ENCODE assay signal across 20 cellular contexts in the genomic region with DNA sequence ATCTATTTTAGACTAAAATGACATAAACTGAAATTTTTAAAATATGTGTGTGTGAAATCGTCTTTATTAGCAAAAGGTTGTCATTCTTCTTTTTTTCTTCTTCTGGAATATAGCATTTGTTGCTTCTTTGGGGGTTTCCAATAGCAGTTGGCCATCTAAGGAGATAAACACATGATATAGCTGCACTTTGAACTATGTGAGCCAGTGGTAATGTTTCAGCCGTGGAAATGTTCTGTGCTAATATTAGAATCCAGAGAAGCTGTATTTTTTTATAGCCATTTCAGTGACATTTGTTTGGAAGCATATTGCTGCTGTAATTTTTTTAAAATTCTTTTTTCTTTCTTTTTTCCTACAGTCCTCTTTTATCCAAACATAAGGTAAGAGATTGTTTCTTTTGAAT.
DNase-seq lines count a peak whose midpoint lies in the region; ATAC-seq and TF ChIP-seq lines count a peak whose summit lies in the region.
"Had no signal": no experiment of that assay in that cellular context is flagged by ENCODE, and none has a peak within 500 bp of the region (broad histone marks: within the 10 kb centered on the region; RNA-seq: fewer than 3 reads in every experiment).

No MANE protein-coding gene starts in this region.

- no peaks in the 10 kb centered on the region for H3K27me3 ChIP-seq in heart left ventricle
- no peaks in the 10 kb centered on the region for H3K27me3 ChIP-seq in sigmoid colon
- no peaks in the 10 kb centered on the region for H3K27me3 ChIP-seq in transverse colon
- no peaks in the 10 kb centered on the region for H3K27me3 ChIP-seq in effector memory CD4-positive, alpha-beta T cell (replicated peaks; ENCODE audit: control insufficient read depth, insufficient read depth, low read length, poor library complexity, severe bottlenecking)
- H3K27me3 ChIP-seq: Peyer's patch had no signal

- no peak for TF ChIP-seq POLR2A in heart left ventricle (IDR thresholded peaks at IDR 0.05)
- TF ChIP-seq POLR2A in sigmoid colon (IDR thresholded peaks at IDR 0.05): no peak
- TF ChIP-seq POLR2A in transverse colon (IDR thresholded peaks at IDR 0.05): no peak

- intact Hi-C loops in heart left ventricle (cut with DNase I) (loop anchor here in 3 of 10 donors (5.0 to 10.0 kb wide), 3 partner anchors 53 to 77 kb away; a partner anchor contains a TSS), left cardiac atrium (cut with DNase I) (no loop called here), sigmoid colon (cut with DNase I) (loop anchor here (5.0 kb wide), 1 partner anchor 134 kb away; a partner anchor contains a TSS), transverse colon (cut with DNase I; ENCODE audit: low total_unique reads) (no loop called here)

- in situ Hi-C loops in transverse colon (cut with MboI; ENCODE audit: low pct_ligation_motif_present in 1 of 4, low pct_unique_long_range_greater_than_20kb in 1 of 4, low sequenced_read_pairs in 3 of 4): no loop called here

- TF ChIP-seq EP300 in sigmoid colon (IDR thresholded peaks at IDR 0.05) (no peak), transverse colon (IDR thresholded peaks at IDR 0.05; ENCODE audit: low read depth) (no peak)

- TF ChIP-seq CTCF in heart left ventricle (IDR thresholded peaks at IDR 0.05) (no peak), sigmoid colon (IDR thresholded peaks at IDR 0.05) (no peak), transverse colon (IDR thresholded peaks at IDR 0.05) (no peak)

- H3K36me3 ChIP-seq in heart left ventricle: peaks cover 0 to 56% (median 28%) of the 10 kb centered on the region in 9 donors
- H3K36me3 ChIP-seq in sigmoid colon: peaks cover 0 to 16% (median 4%) of the 10 kb centered on the region in 4 donors
- H3K36me3 ChIP-seq in transverse colon: peaks cover 0 to 13% (median 2%) of the 10 kb centered on the region in 4 donors
- H3K36me3 ChIP-seq in effector memory CD4-positive, alpha-beta T cell (ENCODE audit: control insufficient read depth, insufficient read depth, low read length): peaks cover 54% of the 10 kb centered on the region

- peaks cover 0 to 22% (median 7%) of the 10 kb centered on the region in 12 donors for H3K4me1 ChIP-seq in heart left ventricle
- peaks cover 2 to 33% (median 23%) of the 10 kb centered on the region in 4 donors for H3K4me1 ChIP-seq in sigmoid colon
- H3K4me1 ChIP-seq in transverse colon: peaks cover 0 to 16% (median 2%) of the 10 kb centered on the region in 4 donors
- no peaks in the 10 kb centered on the region for H3K4me1 ChIP-seq in effector memory CD4-positive, alpha-beta T cell (ENCODE audit: control insufficient read depth, insufficient read depth, low read length, poor library complexity, severe bottlenecking)

- H3K9me3 ChIP-seq in heart left ventricle (no peaks in the 10 kb centered on the region), sigmoid colon (no peaks in the 10 kb centered on the region), transverse colon (no peaks in the 10 kb centered on the region)
- no peaks in the 10 kb centered on the region for H3K9me3 ChIP-seq in effector memory CD4-positive, alpha-beta T cell (ENCODE audit: control insufficient read depth, low read length)
- H3K9me3 ChIP-seq: Peyer's patch had no signal

- H3K4me3 ChIP-seq in heart left ventricle: no peak overlapping the region
- no peak overlapping the region for H3K4me3 ChIP-seq in sigmoid colon
- H3K4me3 ChIP-seq in transverse colon: no peak overlapping the region
- no peak overlapping the region for H3K4me3 ChIP-seq in effector memory CD4-positive, alpha-beta T cell (ENCODE audit: insufficient read depth, low read depth, low read length, poor library complexity, severe bottlenecking)
- H3K4me3 ChIP-seq: Peyer's patch had no signal

- peak; percentile 49 to 73 (median 54) for ATAC-seq in heart left ventricle
- ATAC-seq in left cardiac atrium: no peak
- ATAC-seq in HG02588 (IDR thresholded peaks at IDR 0.05; ENCODE audit: unreplicated experiment): no peak
- no peak for ATAC-seq in GM21786 (IDR thresholded peaks at IDR 0.05; ENCODE audit: unreplicated experiment)

- H3K27ac ChIP-seq in heart left ventricle (peak overlapping the region in 9 of 12 donors; percentile 7 to 59 (median 23)), sigmoid colon (peak overlapping the region; percentile 8 to 68 (median 64)), transverse colon (peak overlapping the region in 3 of 4 donors; percentile 3 to 47 (median 6))
- no peak overlapping the region for H3K27ac ChIP-seq in effector memory CD4-positive, alpha-beta T cell (ENCODE audit: insufficient read depth, low read length, poor library complexity, severe bottlenecking)
- H3K27ac ChIP-seq: C4-2B, Peyer's patch had no signal

- DNase-seq in heart left ventricle (no peak), left cardiac atrium (no peak), left kidney (ENCODE audit: low read depth, low spot score) (peak; percentile 7), sigmoid colon (no peak), transverse colon (no peak)
- DNase-seq in effector memory CD4-positive, alpha-beta T cell: no peak
- DNase-seq: Calu3; CD8-positive, alpha-beta memory T cell; DMS153; GOT3; NCI-H1105; NCI-H146; NCI-H2029 treated with DMSO at 0.1 percent for 48 hours; NCI-H345; NCI-H524 treated with DMSO at 0.1 percent for 48 hours; NCI-H82; Peyer's patch had no signal

- 50 to 59% (median 52%) methylated on average over 2 of the region's 2 CpGs for WGBS in heart left ventricle, 4 donors
- WGBS in sigmoid colon, 2 donors: 50 to 72% methylated on average over 2 of the region's 2 CpGs
- 52 to 56% methylated on average over 1 to 2 of the region's 2 CpGs for WGBS in transverse colon (ENCODE audit: low coverage in 1 of 2), 2 donors

Comparison
In these comparisons a context has a peak if more than half of its experiments do, and no peak if none do; other contexts are left out.
1. ATAC-seq: peak in heart left ventricle (4 of 4); none in left cardiac atrium (0 of 2), HG02588 (single experiment) and GM21786 (single experiment).